In the genomic region with DNA sequence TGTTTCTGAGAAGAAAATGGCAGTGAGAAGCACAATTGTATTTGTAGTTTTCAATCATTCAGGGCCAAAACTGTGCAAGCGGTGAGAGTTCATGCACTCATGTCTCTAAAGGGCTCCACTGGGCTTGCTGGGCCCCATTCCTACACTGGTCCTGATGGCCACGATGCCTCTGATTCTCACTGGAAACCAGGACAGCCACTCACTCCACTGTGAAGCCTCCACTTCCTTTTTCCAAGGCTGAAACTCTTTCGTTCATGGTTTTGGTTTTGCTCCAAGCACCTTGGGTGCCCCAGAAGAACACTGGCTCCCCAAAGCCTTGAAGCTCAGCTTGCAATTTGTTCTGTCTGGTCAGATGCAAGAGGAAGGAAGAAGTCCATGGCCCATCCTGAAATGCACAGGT, we compare ENCODE assay signal across 39 cellular contexts.
"Had no signal": no experiment of that assay in that cellular context is flagged by ENCODE, and none has a peak within 500 bp of the region (broad histone marks: within the 10 kb centered on the region; RNA-seq: fewer than 3 reads in every experiment).

No MANE protein-coding gene starts in this region.

- H3K36me3 ChIP-seq: adrenal gland, brain microvascular endothelial cell, breast epithelium had no signal

- H3K36me3 Mint-ChIP-seq: activated CD8-positive, alpha-beta memory T cell treated with anti-CD3 and anti-CD28 coated beads, Interleukin-2, amount 10 ng/mL, durations not matched to agents 7 days and 5 days; activated naive CD4-positive, alpha-beta T cell treated with anti-CD3 and anti-CD28 coated beads, Interleukin-2, amount 50 U/mL, for 72 hours; activated naive CD8-positive, alpha-beta T cell treated with anti-CD3 and anti-CD28 coated beads for 36 hours had no signal

- H3K4me3 ChIP-seq: adrenal gland, body of pancreas, breast epithelium had no signal

- H3K9me3 ChIP-seq: adrenal gland, body of pancreas had no signal

- H3K27ac Mint-ChIP-seq: activated B cell treated with CpG ODN at 0.5 μM for 24 hours; activated CD4-positive, alpha-beta memory T cell treated with anti-CD3 and anti-CD28 coated beads, Interleukin-2, amount 10 ng/mL, durations not matched to agents 7 days and 5 days; activated CD4-positive, alpha-beta T cell treated with anti-CD3 and anti-CD28 coated beads, Interleukin-2, amount 10 ng/mL, durations not matched to agents 24 days and 14 days; activated CD8-positive, alpha-beta memory T cell treated with anti-CD3 and anti-CD28 coated beads, Interleukin-2, amount 10 ng/mL, durations not matched to agents 7 days and 5 days; activated CD8-positive, alpha-beta T cell treated with anti-CD3 and anti-CD28 coated beads, Interleukin-2, amount 10 ng/mL, durations not matched to agents 7 days and 5 days; activated naive CD4-positive, alpha-beta T cell treated with anti-CD3 and anti-CD28 coated beads for 36 hours; activated naive CD4-positive, alpha-beta T cell treated with anti-CD3 and anti-CD28 coated beads, Interleukin-2, amount 50 U/mL, for 72 hours; activated naive CD8-positive, alpha-beta T cell treated with anti-CD3 and anti-CD28 coated beads for 36 hours; activated T-cell treated with anti-CD3 and anti-CD28 coated beads, Interleukin-2, amount 50 U/mL, for 72 hours; activated T-helper 1 cell treated with anti-CD3 and anti-CD28 coated beads, Interleukin-12 subunit alpha, Interleukin-12 subunit beta, Interleukin-2, Interleukin-4 antibody, amounts not matched to agents 30 ng/mL and 10 ng/mL and 1 ng/mL, durations not matched to agents 14 hours and 24 hours and 36 hours; activated T-helper 17 cell treated with anti-CD3 and anti-CD28 coated beads, Interleukin-2, amount 50 U/mL, for 72 hours; T-helper 1 cell treated with Interleukin-12 subunit alpha and Interleukin-12 subunit beta and Interleukin-4 antibody, amounts not matched to agents 30 μg/mL and 1 μg/mL, for 36 hours; T-helper 2 cell treated with Interferon-gamma antibody and Interleukin-4, amounts not matched to agents 5 μg/mL and 100 μg/mL, for 36 hours had no signal

- H3K27me3 Mint-ChIP-seq: activated B cell treated with CpG ODN at 0.5 μM for 24 hours; activated CD4-positive, alpha-beta memory T cell treated with anti-CD3 and anti-CD28 coated beads, Interleukin-2, amount 10 ng/mL, durations not matched to agents 7 days and 5 days; activated CD4-positive, alpha-beta T cell treated with anti-CD3 and anti-CD28 coated beads, Interleukin-2, amount 10 ng/mL, durations not matched to agents 24 days and 14 days; activated CD8-positive, alpha-beta memory T cell treated with anti-CD3 and anti-CD28 coated beads, Interleukin-2, amount 10 ng/mL, durations not matched to agents 7 days and 5 days; activated naive CD8-positive, alpha-beta T cell treated with anti-CD3 and anti-CD28 coated beads for 36 hours; activated T-helper 17 cell treated with anti-CD3 and anti-CD28 coated beads, Interleukin-2, amount 50 U/mL, for 72 hours; central memory CD8-positive, alpha-beta T cell had no signal

- H3K4me3 Mint-ChIP-seq: activated B cell treated with CpG ODN at 0.5 μM for 24 hours; activated CD4-positive, alpha-beta memory T cell treated with anti-CD3 and anti-CD28 coated beads, Interleukin-2, amount 10 ng/mL, durations not matched to agents 7 days and 5 days; activated CD4-positive, alpha-beta T cell treated with anti-CD3 and anti-CD28 coated beads, Interleukin-2, amount 10 ng/mL, durations not matched to agents 24 days and 14 days; activated CD8-positive, alpha-beta memory T cell treated with anti-CD3 and anti-CD28 coated beads, Interleukin-2, amount 10 ng/mL, durations not matched to agents 7 days and 5 days; activated CD8-positive, alpha-beta T cell treated with anti-CD3 and anti-CD28 coated beads, Interleukin-2, amount 10 ng/mL, durations not matched to agents 7 days and 5 days; activated naive CD4-positive, alpha-beta T cell treated with anti-CD3 and anti-CD28 coated beads for 36 hours; activated naive CD8-positive, alpha-beta T cell treated with anti-CD3 and anti-CD28 coated beads for 36 hours; activated T-cell treated with anti-CD3 and anti-CD28 coated beads, Interleukin-2, amount 50 U/mL, for 4 hours; activated T-cell treated with anti-CD3 and anti-CD28 coated beads, Interleukin-2, amount 50 U/mL, for 72 hours; activated T-helper 1 cell treated with anti-CD3 and anti-CD28 coated beads, Interleukin-12 subunit alpha, Interleukin-12 subunit beta, Interleukin-2, Interleukin-4 antibody, amounts not matched to agents 30 ng/mL and 10 ng/mL and 1 ng/mL, durations not matched to agents 14 hours and 24 hours and 36 hours; activated T-helper 17 cell treated with anti-CD3 and anti-CD28 coated beads, Interleukin-2, amount 50 U/mL, for 72 hours; central memory CD8-positive, alpha-beta T cell; T-helper 1 cell treated with Interleukin-12 subunit alpha and Interleukin-12 subunit beta and Interleukin-4 antibody, amounts not matched to agents 30 μg/mL and 1 μg/mL, for 36 hours; T-helper 2 cell treated with Interferon-gamma antibody and Interleukin-4, amounts not matched to agents 5 μg/mL and 100 μg/mL, for 36 hours had no signal

- DNase-seq: activated B cell treated with CpG ODN at 0.5 μM for 24 hours; activated CD4-positive, alpha-beta memory T cell treated with anti-CD3 and anti-CD28 coated beads, Interleukin-2, amount 10 ng/mL, durations not matched to agents 7 days and 5 days; activated CD4-positive, alpha-beta T cell treated with anti-CD3 and anti-CD28 coated beads for 4 hours; activated CD4-positive, alpha-beta T cell treated with anti-CD3 and anti-CD28 coated beads, Interleukin-2, amount 10 ng/mL, durations not matched to agents 24 days and 14 days; activated CD4-positive, alpha-beta T cell treated with anti-CD3 and anti-CD28 coated beads, Interleukin-2, amount 50 U/mL, for 48 hours; activated CD4-positive, CD25-positive, alpha-beta regulatory T cell treated with anti-CD3 and anti-CD28 coated beads, Interleukin-2, amount 50 U/mL, for 72 hours; activated CD8-positive, alpha-beta memory T cell treated with anti-CD3 and anti-CD28 coated beads for 24 hours; activated CD8-positive, alpha-beta memory T cell treated with anti-CD3 and anti-CD28 coated beads, Interleukin-2, amount 10 ng/mL, durations not matched to agents 7 days and 5 days; activated CD8-positive, alpha-beta memory T cell treated with anti-CD3 and anti-CD28 coated beads, Interleukin-2, amount 50 U/mL, for 48 hours; activated CD8-positive, alpha-beta T cell treated with anti-CD3 and anti-CD28 coated beads, Interleukin-2, amount 10 ng/mL, durations not matched to agents 7 days and 5 days; activated effector memory CD4-positive, alpha-beta T cell treated with anti-CD3 and anti-CD28 coated beads, Interleukin-2, amount 50 U/mL, for 16 hours; activated gamma-delta T cell treated with Interleukin-2 at 50 U/mL for 16 hours; activated naive CD4-positive, alpha-beta T cell; activated naive CD4-positive, alpha-beta T cell treated with anti-CD3 and anti-CD28 coated beads for 36 hours; activated naive CD4-positive, alpha-beta T cell treated with anti-CD3 and anti-CD28 coated beads, Interleukin-2, amount 50 U/mL, for 16 hours; activated naive CD8-positive, alpha-beta T cell treated with anti-CD3 and anti-CD28 coated beads for 36 hours; activated T-cell treated with anti-CD3 and anti-CD28 coated beads, Interleukin-2, amount 50 U/mL, for 1 hour; activated T-cell treated with anti-CD3 and anti-CD28 coated beads, Interleukin-2, amount 50 U/mL, for 4 hours; activated T-cell treated with anti-CD3 and anti-CD28 coated beads, Interleukin-2, amount 50 U/mL, for 72 hours; adrenal gland; amniotic stem cell; aorta; body of pancreas; brain microvascular endothelial cell; caudate nucleus; cerebellar nuclear complex; T-helper 1 cell; T-helper 2 cell; T-helper 9 cell had no signal

- FAIRE-seq: astrocyte, TTC549 had no signal

- H3K9me3 Mint-ChIP-seq: activated B cell treated with CpG ODN at 0.5 μM for 24 hours; activated CD4-positive, alpha-beta T cell treated with anti-CD3 and anti-CD28 coated beads, Interleukin-2, amount 10 ng/mL, durations not matched to agents 24 days and 14 days; activated naive CD4-positive, alpha-beta T cell treated with anti-CD3 and anti-CD28 coated beads for 36 hours; activated naive CD4-positive, alpha-beta T cell treated with anti-CD3 and anti-CD28 coated beads, Interleukin-2, amount 50 U/mL, for 72 hours; activated naive CD8-positive, alpha-beta T cell treated with anti-CD3 and anti-CD28 coated beads for 36 hours; activated T-cell treated with anti-CD3 and anti-CD28 coated beads, Interleukin-2, amount 50 U/mL, for 4 hours; activated T-cell treated with anti-CD3 and anti-CD28 coated beads, Interleukin-2, amount 50 U/mL, for 72 hours; activated T-helper 1 cell treated with anti-CD3 and anti-CD28 coated beads, Interleukin-12 subunit alpha, Interleukin-12 subunit beta, Interleukin-2, Interleukin-4 antibody, amounts not matched to agents 30 ng/mL and 10 ng/mL and 1 ng/mL, durations not matched to agents 14 hours and 24 hours and 36 hours; activated T-helper 17 cell treated with anti-CD3 and anti-CD28 coated beads, Interleukin-2, amount 50 U/mL, for 72 hours; T-helper 1 cell treated with Interleukin-12 subunit alpha and Interleukin-12 subunit beta and Interleukin-4 antibody, amounts not matched to agents 30 μg/mL and 1 μg/mL, for 36 hours; T-helper 2 cell treated with Interferon-gamma antibody and Interleukin-4, amounts not matched to agents 5 μg/mL and 100 μg/mL, for 36 hours had no signal

- H3K27ac ChIP-seq: adrenal gland, body of pancreas, brain microvascular endothelial cell, breast epithelium, VCaP had no signal

- ATAC-seq: activated CD8-positive, alpha-beta memory T cell treated with anti-CD3 and anti-CD28 coated beads, Interleukin-2, amount 10 ng/mL, durations not matched to agents 7 days and 5 days; activated CD8-positive, alpha-beta T cell treated with anti-CD3 and anti-CD28 coated beads, Interleukin-2, amount 10 ng/mL, durations not matched to agents 7 days and 5 days; activated naive CD4-positive, alpha-beta T cell treated with anti-CD3 and anti-CD28 coated beads, Interleukin-2, amount 50 U/mL, for 72 hours; activated T-cell treated with anti-CD3 and anti-CD28 coated beads, Interleukin-2, amount 50 U/mL, for 4 hours; activated T-cell treated with anti-CD3 and anti-CD28 coated beads, Interleukin-2, amount 50 U/mL, for 72 hours; activated T-helper 17 cell treated with anti-CD3 and anti-CD28 coated beads, Interleukin-2, amount 50 U/mL, for 72 hours; body of pancreas had no signal

- H3K4me1 Mint-ChIP-seq: activated B cell treated with CpG ODN at 0.5 μM for 24 hours; activated CD4-positive, alpha-beta memory T cell treated with anti-CD3 and anti-CD28 coated beads, Interleukin-2, amount 10 ng/mL, durations not matched to agents 7 days and 5 days; activated CD4-positive, alpha-beta T cell treated with anti-CD3 and anti-CD28 coated beads, Interleukin-2, amount 10 ng/mL, durations not matched to agents 24 days and 14 days; activated CD8-positive, alpha-beta memory T cell treated with anti-CD3 and anti-CD28 coated beads, Interleukin-2, amount 10 ng/mL, durations not matched to agents 7 days and 5 days; activated naive CD8-positive, alpha-beta T cell treated with anti-CD3 and anti-CD28 coated beads for 36 hours; activated T-helper 17 cell treated with anti-CD3 and anti-CD28 coated beads, Interleukin-2, amount 50 U/mL, for 72 hours; central memory CD8-positive, alpha-beta T cell had no signal

- H3K27me3 ChIP-seq: adrenal gland, body of pancreas, brain microvascular endothelial cell had no signal

- H3K4me1 ChIP-seq: adrenal gland, body of pancreas, breast epithelium had no signal
